Comparison of ENCODE assay signal across 8 cellular contexts in the genomic region with DNA sequence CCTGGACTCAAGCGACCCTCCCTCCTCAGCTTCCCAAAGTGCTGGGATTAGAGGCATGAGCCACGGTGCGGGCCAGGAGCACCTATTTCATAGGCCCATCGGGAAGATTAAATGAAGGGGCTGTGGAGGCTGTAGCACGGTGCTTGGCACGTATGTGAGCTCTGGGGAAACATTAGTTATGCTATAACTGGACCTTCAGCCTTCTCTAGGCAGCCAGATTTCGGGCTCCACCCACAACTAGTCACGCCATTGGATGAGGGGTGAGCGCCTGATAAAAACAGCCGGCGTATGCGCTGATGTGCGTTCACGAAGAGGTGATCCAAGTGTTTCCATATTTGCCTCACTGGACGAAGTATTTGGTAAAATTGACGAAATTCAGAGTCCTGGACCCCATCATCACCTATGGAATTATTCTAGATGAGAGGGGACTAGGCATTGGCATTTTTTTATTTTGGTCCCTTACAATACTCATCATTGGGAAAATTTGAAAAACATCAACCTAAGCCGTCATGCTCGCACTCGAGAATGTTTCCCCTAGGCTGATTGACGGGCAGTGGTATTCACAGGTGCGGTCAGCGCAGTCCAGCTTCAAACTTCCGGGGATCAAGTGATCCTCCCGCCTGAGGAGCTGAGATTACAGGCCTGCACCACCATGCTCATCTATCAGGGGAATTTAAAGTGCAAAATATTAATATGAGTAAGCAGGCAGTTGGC.
DNase-seq lines count a peak whose midpoint lies in the region; ATAC-seq and TF ChIP-seq lines count a peak whose summit lies in the region.

No MANE protein-coding gene starts in this region.

- H3K79me2 ChIP-seq in DND-41 (ENCODE audit: insufficient read depth, low read length): peaks cover 71% of the 10 kb centered on the region
- peaks cover 28% of the 10 kb centered on the region for H3K79me2 ChIP-seq in parathyroid adenoma

- peak overlapping the region; percentile 94 for H3K4me2 ChIP-seq in DND-41 (ENCODE audit: insufficient read depth, low read length)
- peak overlapping the region; percentile 60 for H3K4me2 ChIP-seq in parathyroid adenoma (ENCODE audit: low read length)

- H3K9me3 ChIP-seq in DND-41 (ENCODE audit: insufficient read depth, low read length, severe bottlenecking) (no peaks in the 10 kb centered on the region), NT2/D1 (ENCODE audit: insufficient read depth, low read length) (no peaks in the 10 kb centered on the region), parathyroid adenoma (ENCODE audit: control insufficient read depth, low read length) (no peaks in the 10 kb centered on the region)
- no peaks in the 10 kb centered on the region for H3K9me3 ChIP-seq in effector memory CD4-positive, alpha-beta T cell (ENCODE audit: control insufficient read depth, low read length)

- H3K27ac ChIP-seq in DND-41 (ENCODE audit: low read length) (peak overlapping the region; percentile 86), parathyroid adenoma (no peak overlapping the region)
- peak overlapping the region; percentile 86 for H3K27ac ChIP-seq in effector memory CD4-positive, alpha-beta T cell (ENCODE audit: insufficient read depth, low read length, poor library complexity, severe bottlenecking)

- H2AFZ ChIP-seq in DND-41 (ENCODE audit: low read depth, low read length) (no peak overlapping the region), parathyroid adenoma (no peak overlapping the region)

- ATAC-seq in DND-41 (ENCODE audit: insufficient read depth, low read depth) (no peak), HG03469 (IDR thresholded peaks at IDR 0.05; ENCODE audit: unreplicated experiment) (no peak), HG03095 (IDR thresholded peaks at IDR 0.05; ENCODE audit: unreplicated experiment) (no peak)

- H3K4me1 ChIP-seq in DND-41 (ENCODE audit: insufficient read depth, low read length) (peaks cover 33% of the 10 kb centered on the region), NT2/D1 (ENCODE audit: insufficient read depth, insufficient read length) (peaks cover 5% of the 10 kb centered on the region), parathyroid adenoma (peaks cover 2% of the 10 kb centered on the region)
- H3K4me1 ChIP-seq in effector memory CD4-positive, alpha-beta T cell (ENCODE audit: control insufficient read depth, insufficient read depth, low read length, poor library complexity, severe bottlenecking): peaks cover 28% of the 10 kb centered on the region

- TF ChIP-seq CTCF in DND-41 (IDR thresholded peaks at IDR 0.05; ENCODE audit: borderline replicate concordance, extremely low read depth, low read length, poor library complexity, severe bottlenecking) (no peak), parathyroid adenoma (IDR thresholded peaks at IDR 0.05) (no peak)

- peaks cover 35% of the 10 kb centered on the region for H4K20me1 ChIP-seq in DND-41 (ENCODE audit: insufficient read depth, low read length)

- peak overlapping the region; percentile 84 to 98; a peak in 3 of 4 replicates for H3K4me3 ChIP-seq in DND-41 (ENCODE audit: low read depth in 1 of 2, low read length in 2 of 2)
- peak overlapping the region; percentile 84 for H3K4me3 ChIP-seq in NT2/D1 (ENCODE audit: insufficient read length, low read depth)
- H3K4me3 ChIP-seq in effector memory CD4-positive, alpha-beta T cell (ENCODE audit: insufficient read depth, low read depth, low read length, poor library complexity, severe bottlenecking): no peak overlapping the region
- H3K4me3 ChIP-seq in parathyroid adenoma (ENCODE audit: low read depth, low read length): no peak overlapping the region

- DNase-seq in DND-41 (no peak), NT2/D1 (ENCODE audit: low read depth, low spot score) (no peak), NOMO-1 treated with dmso at 0.1 percent for 144 hours (lab: John Stamatoyannopoulos, UW; ENCODE audit: unreplicated experiment) (no peak), RKO (ENCODE audit: low spot score) (no peak)
- no peak for DNase-seq in effector memory CD4-positive, alpha-beta T cell

- peak overlapping the region; percentile 86 for H3K9ac ChIP-seq in DND-41 (ENCODE audit: low read depth, low read length)
- peak overlapping the region; percentile 87 for H3K9ac ChIP-seq in NT2/D1 (ENCODE audit: insufficient read length, low read depth)
- H3K9ac ChIP-seq in parathyroid adenoma: no peak overlapping the region

- H3K27me3 ChIP-seq in DND-41 (ENCODE audit: insufficient read depth, low read length, poor library complexity) (no peaks in the 10 kb centered on the region), NT2/D1 (ENCODE audit: insufficient read depth, insufficient read length) (no peaks in the 10 kb centered on the region), parathyroid adenoma (ENCODE audit: control insufficient read depth, insufficient read depth, low read length) (no peaks in the 10 kb centered on the region)
- H3K27me3 ChIP-seq in effector memory CD4-positive, alpha-beta T cell (replicated peaks; ENCODE audit: control insufficient read depth, insufficient read depth, low read length, poor library complexity, severe bottlenecking): no peaks in the 10 kb centered on the region

- H3K36me3 ChIP-seq in DND-41 (ENCODE audit: insufficient read depth, low read length) (peaks cover 9% of the 10 kb centered on the region), NT2/D1 (ENCODE audit: insufficient read depth, insufficient read length, low read length) (peaks cover 22% of the 10 kb centered on the region), parathyroid adenoma (ENCODE audit: control insufficient read depth, insufficient read depth, low read length) (no peaks in the 10 kb centered on the region)
- H3K36me3 ChIP-seq in effector memory CD4-positive, alpha-beta T cell (ENCODE audit: control insufficient read depth, insufficient read depth, low read length): no peaks in the 10 kb centered on the region

Comparison
In these comparisons a context has a peak if more than half of its experiments do, and no peak if none do; other contexts are left out.
1. H3K4me3 ChIP-seq: peak in DND-41 (2 of 2) and NT2/D1 (single experiment); none in effector memory CD4-positive, alpha-beta T cell (single experiment) and parathyroid adenoma (single experiment).